ENCODE assay signal across 16 cellular contexts in the genomic region with DNA sequence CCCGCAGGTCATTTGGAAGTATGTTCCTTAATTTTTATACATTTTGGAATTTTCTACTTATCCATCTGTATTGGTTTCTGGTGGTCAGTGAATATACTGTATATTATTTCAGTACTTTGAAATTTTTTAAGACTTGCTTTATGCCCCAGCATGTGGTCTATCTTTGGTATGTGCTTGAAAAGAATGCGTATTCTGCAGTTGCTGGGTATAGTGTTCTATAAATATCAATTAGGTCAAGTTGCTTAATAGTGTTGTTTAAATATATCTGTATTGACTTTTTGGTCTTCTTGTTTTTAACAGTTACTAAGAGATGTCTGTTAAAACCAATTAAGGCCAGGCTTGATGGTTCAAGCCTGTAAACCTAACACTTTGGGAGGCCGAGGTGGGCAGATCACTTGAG. TPM values are rescaled to one million over a fixed set of nuclear protein-coding genes. Genes with fewer than 3 reads are reported as not detected.
A peak's percentile ranks its signal among the peaks of the same experiment; 100 is the strongest.
DNase-seq lines count a peak whose midpoint lies in the region; ATAC-seq and TF ChIP-seq lines count a peak whose summit lies in the region.
"Had no signal": no experiment of that assay in that cellular context is flagged by ENCODE, and none has a peak within 500 bp of the region (broad histone marks: within the 10 kb centered on the region; RNA-seq: fewer than 3 reads in every experiment).

No MANE protein-coding gene starts in this region.

- DNase-seq in Right ventricle myocardium superior, result no peak
- no peak for DNase-seq in Right ventricle myocardium inferior (ENCODE audit: missing footprints)
- peak; percentile 94 for DNase-seq in choroid plexus epithelial cell (ENCODE audit: low read depth)
- peak; percentile 4 for DNase-seq in osteoblast (ENCODE audit: insufficient read length, low spot score, missing footprints)
- no peak for DNase-seq in stimulated activated naive CD4-positive, alpha-beta T cell treated with Interleukin-2 at 50 U/mL for 16 hours (lab: John Stamatoyannopoulos, UW)
- no peak for DNase-seq in middle frontal gyrus (ENCODE audit: extremely low spot score, low spot score)
- no peak for DNase-seq in NCI-H774 (lab: John Stamatoyannopoulos, UW)
- DNase-seq: 8988T; CD4-positive, alpha-beta memory T cell; DMS153; DMS79; GDM1; HCEC 1CT had no signal

- H3K4me1 ChIP-seq in osteoblast (ENCODE audit: insufficient read depth, low read length) (no peaks in the 10 kb centered on the region), skeletal muscle tissue (ENCODE audit: control insufficient read depth in 3 of 3, insufficient read depth in 3 of 3, low read length in 3 of 3) (peaks cover 0 to 4% (median 0%) of the 10 kb centered on the region in 3 donors)
- H3K4me1 ChIP-seq: BLaER1 had no signal

- no peaks in the 10 kb centered on the region for H3K79me2 ChIP-seq in osteoblast (ENCODE audit: insufficient read depth, low read length)

- H3K4me2 ChIP-seq in osteoblast (ENCODE audit: insufficient read depth, low read length), result no peak overlapping the region
- H3K4me2 ChIP-seq: BLaER1, GM23338 had no signal

- TF ChIP-seq CTCF in choroid plexus epithelial cell (conservative IDR thresholded peaks at IDR 0.05; ENCODE audit: low read depth, low read length), result no peak
- no peak for TF ChIP-seq CTCF in osteoblast (IDR thresholded peaks at IDR 0.05; ENCODE audit: extremely low read depth, low read depth, low read length)

- H3K9me3 ChIP-seq in osteoblast (ENCODE audit: low read depth, low read length) (no peaks in the 10 kb centered on the region), skeletal muscle tissue (ENCODE audit: control insufficient read depth in 3 of 3, low read length in 3 of 3) (no peaks in the 10 kb centered on the region)

- H3K4me3 ChIP-seq in choroid plexus epithelial cell (ENCODE audit: low read depth, low read length) (no peak overlapping the region), osteoblast (ENCODE audit: insufficient read depth, low read length) (no peak overlapping the region), skeletal muscle tissue (ENCODE audit: low read length in 3 of 3) (no peak overlapping the region)
- H3K4me3 ChIP-seq: BLaER1, GM23338 had no signal

- peak; percentile 52 for ATAC-seq in Right ventricle myocardium superior (ENCODE audit: poor library complexity)
- no peak for ATAC-seq in Right ventricle myocardium inferior
- ATAC-seq: GM23338 had no signal

- H4K20me1 ChIP-seq in osteoblast (ENCODE audit: insufficient read depth, low read length), result no peaks in the 10 kb centered on the region
- H4K20me1 ChIP-seq: BLaER1 had no signal

- no peak overlapping the region for H3K9ac ChIP-seq in skeletal muscle tissue (ENCODE audit: low read depth in 1 of 3, low read length in 3 of 3)
- H3K9ac ChIP-seq: BLaER1 had no signal

- intact Hi-C loops in Right ventricle myocardium superior (cut with DNase I) (no loop called here), Right ventricle myocardium inferior (cut with DNase I) (no loop called here)

- H3K27ac ChIP-seq in osteoblast (ENCODE audit: low read depth, low read length) (no peak overlapping the region), skeletal muscle tissue (ENCODE audit: low read depth, low read length) (peak overlapping the region; percentile 56)
- H3K27ac ChIP-seq: BLaER1 had no signal

- H3K27me3 ChIP-seq in osteoblast (ENCODE audit: insufficient read depth, low read length), result no peaks in the 10 kb centered on the region
- H3K27me3 ChIP-seq in skeletal muscle tissue (ENCODE audit: control insufficient read depth in 3 of 3, insufficient read depth in 3 of 3, low read length in 3 of 3), result no peaks in the 10 kb centered on the region
- H3K27me3 ChIP-seq: BLaER1 had no signal

- H3K36me3 ChIP-seq in osteoblast (ENCODE audit: insufficient read depth, low read length) (no peaks in the 10 kb centered on the region), skeletal muscle tissue (ENCODE audit: control insufficient read depth in 3 of 3, insufficient read depth in 3 of 3, low read length in 3 of 3) (no peaks in the 10 kb centered on the region)
- H3K36me3 ChIP-seq: BLaER1 had no signal

- no peak overlapping the region for H2AFZ ChIP-seq in osteoblast (ENCODE audit: low read length)
- H2AFZ ChIP-seq: GM23338 had no signal

RNA-seq across cellular contexts. Expression of a gene that starts 21.7 kb away (rescaled TPM):
- not detected for total RNA-seq in Right ventricle myocardium superior
- not detected for total RNA-seq in Right ventricle myocardium inferior
- total RNA-seq in osteoblast, result 18.1 and 21.5 TPM in 2 replicates
- total RNA-seq in skeletal muscle tissue, result 45.4 TPM
- total RNA-seq: CD4-positive, alpha-beta memory T cell had no signal

RNA-seq across cellular contexts. Expression of a gene that starts 53.2 kb away (rescaled TPM):
- 1.6 TPM for total RNA-seq in Right ventricle myocardium superior
- 1.4 TPM for total RNA-seq in Right ventricle myocardium inferior
- 14.5 and 15.6 TPM in 2 replicates for total RNA-seq in osteoblast
- 11.0 TPM for total RNA-seq in skeletal muscle tissue
- total RNA-seq: CD4-positive, alpha-beta memory T cell had no signal

Comparison
In these comparisons a context has a peak if more than half of its experiments do, and no peak if none do; other contexts are left out.
1. DNase-seq: peak in choroid plexus epithelial cell (single experiment) and osteoblast (single experiment); none in Right ventricle myocardium superior (single experiment), Right ventricle myocardium inferior (single experiment), stimulated activated naive CD4-positive, alpha-beta T cell treated with Interleukin-2 at 50 U/mL for 16 hours (single experiment), middle frontal gyrus (single experiment) and NCI-H774 (single experiment).
2. RNA of a gene that starts 21.7 kb away (total RNA-seq): 45.4 TPM in skeletal muscle tissue (single experiment) and 18.1 to 21.5 TPM in osteoblast; not detected in Right ventricle myocardium inferior (single experiment) and not detected in Right ventricle myocardium superior (single experiment); every median in the first group is over 10 times any median in the second.